ENCODE assay signal across 33 cellular contexts in genomic region chr1:10103193-10103592, GRCh38.
DNase-seq lines count a peak whose midpoint lies in the region; ATAC-seq, FAIRE-seq and TF ChIP-seq lines count a peak whose summit lies in the region.
"Had no signal": no experiment of that assay in that cellular context is flagged by ENCODE, and none has a peak within 500 bp of the region (broad histone marks: within the 10 kb centered on the region; RNA-seq: fewer than 3 reads in every experiment).

No MANE protein-coding gene starts in this region.

- peaks cover 13 to 58% of the 10 kb centered on the region in 2 experiments for H3K36me3 ChIP-seq in HEK293 (ENCODE audit: control insufficient read depth in 2 of 2, insufficient read depth in 1 of 2, low read length in 2 of 2)
- peaks cover 75% of the 10 kb centered on the region for H3K36me3 ChIP-seq in K562 (ENCODE audit: control insufficient read depth, insufficient read depth, low read length)
- peaks cover 73% of the 10 kb centered on the region for H3K36me3 ChIP-seq in upper lobe of right lung

- 93% methylated on average over 5 of the region's 5 CpGs for WGBS in A549 (ENCODE audit: missing lambda C conversion rate)
- 99% methylated on average over 5 of the region's 5 CpGs for WGBS in K562 (ENCODE audit: insufficient coverage, low coverage, missing lambda C conversion rate)

- H3K36me3 Mint-ChIP-seq in activated CD8-positive, alpha-beta memory T cell treated with anti-CD3 and anti-CD28 coated beads, Interleukin-2, amount 10 ng/mL, durations not matched to agents 7 days and 5 days: peaks cover 31% of the 10 kb centered on the region

- H3K4me1 ChIP-seq in A549 (peaks cover 10% of the 10 kb centered on the region), HEK293 (ENCODE audit: control insufficient read depth, insufficient read depth, low read length) (no peaks in the 10 kb centered on the region), K562 (replicated peaks in 1 of 2; ENCODE audit: control insufficient read depth in 2 of 2, insufficient read depth in 2 of 2, low read length in 2 of 2) (no peaks in the 10 kb centered on the region), upper lobe of right lung (no peaks in the 10 kb centered on the region)
- H3K4me1 ChIP-seq: BE2C, BLaER1, Caco-2 had no signal

- H3K27me3 Mint-ChIP-seq in activated CD8-positive, alpha-beta memory T cell treated with anti-CD3 and anti-CD28 coated beads, Interleukin-2, amount 10 ng/mL, durations not matched to agents 7 days and 5 days: no peaks in the 10 kb centered on the region
- H3K27me3 Mint-ChIP-seq: B cell; CD4-positive, alpha-beta memory T cell; CD4-positive, alpha-beta T cell; CD4-positive, CD25-positive, alpha-beta regulatory T cell; CD8-positive, alpha-beta memory T cell had no signal

- CTCF ChIA-PET in A549 (lab: Yijun Ruan, JAX): no interaction called here
- CTCF ChIA-PET in HEK293 (lab: Yijun Ruan, JAX): interaction anchor here (0.6 kb wide), 1 partner anchor 97 kb away, joined by 4 read pairs; no protein-coding TSS in a partner anchor
- CTCF ChIA-PET in K562 (lab: Yijun Ruan, JAX; ENCODE audit: low intra/inter-chr PET ratio): no interaction called here
- CTCF ChIA-PET in activated CD8-positive, alpha-beta memory T cell treated with anti-CD3 and anti-CD28 coated beads, Interleukin-2, amount 10 ng/mL, durations not matched to agents 7 days and 5 days (lab: Charles Lee): no interaction called here

- no peaks in the 10 kb centered on the region for H3K79me2 ChIP-seq in K562 (ENCODE audit: control insufficient read depth, insufficient read depth, low read length)

- DNase-seq in A549 (ENCODE audit: low read depth in 1 of 2, low spot score in 1 of 2) (no peak), K562 (ENCODE audit: extremely low read depth in 1 of 4, low spot score in 3 of 4) (no peak), upper lobe of right lung (no peak)
- DNase-seq in activated CD8-positive, alpha-beta memory T cell treated with anti-CD3 and anti-CD28 coated beads, Interleukin-2, amount 10 ng/mL, durations not matched to agents 7 days and 5 days: no peak
- DNase-seq: 8988T; ACHN; AML-193; BE2C; C1 segment of cervical spinal cord; Caco-2; Calu3; CD4-positive, alpha-beta memory T cell; CD4-positive, alpha-beta T cell; CD4-positive, CD25-positive, alpha-beta regulatory T cell; CD8-positive, alpha-beta memory T cell; CD8-positive, alpha-beta T cell; COR-L47; DMS 273 treated with DMSO at 0.1 percent for 48 hours; DMS153; DMS53; DMS79; DMS79 treated with DMSO at 0.1 percent for 48 hours; DND-41; EL had no signal

- H3K27ac ChIP-seq in A549 (no peak overlapping the region), HEK293 (ENCODE audit: extremely low read depth, low read depth, low read length) (no peak overlapping the region), K562 (ENCODE audit: extremely low read depth, low read depth, low read length) (no peak overlapping the region), upper lobe of right lung (no peak overlapping the region)
- H3K27ac ChIP-seq: 22Rv1; BLaER1; BLaER1 treated with 17β-estradiol and CSF1 and Interleukin-3, amounts not matched to agents 10 nM and 100 nM had no signal

- H3K4me2 ChIP-seq in A549 (no peak overlapping the region), K562 (ENCODE audit: insufficient read depth, low read length) (no peak overlapping the region)
- H3K4me2 ChIP-seq: BLaER1; BLaER1 treated with 17β-estradiol and CSF1 and Interleukin-3, amounts not matched to agents 10 nM and 100 nM had no signal

- no peak overlapping the region for H2AFZ ChIP-seq in K562 (ENCODE audit: low read depth, low read length)

- TF ChIP-seq POLR2A in A549 (IDR thresholded peaks at IDR 0.05; ENCODE audit: low read length): no peak
- no peak for TF ChIP-seq POLR2A in K562 (conservative IDR thresholded peaks at IDR 0.05)

- TF ChIP-seq EP300 in A549 (IDR thresholded peaks at IDR 0.05) (no peak), K562 (IDR thresholded peaks at IDR 0.05; ENCODE audit: low read length) (no peak)

- TF ChIP-seq CTCF in A549 (IDR thresholded peaks at IDR 0.05) (no peak), HEK293 (tag by site-specific recombination; IDR thresholded peaks at IDR 0.05) (no peak), K562 (IDR thresholded peaks at IDR 0.05 in 2 of 3, conservative IDR thresholded peaks at IDR 0.05 in 1 of 3; ENCODE audit: insufficient read depth in 2 of 3, low read depth in 1 of 3, low read length in 3 of 3) (no peak), upper lobe of right lung (IDR thresholded peaks at IDR 0.05) (no peak)

- no peaks in the 10 kb centered on the region for H3K27me3 ChIP-seq in K562 (ENCODE audit: control insufficient read depth in 2 of 2, insufficient read depth in 2 of 2, low read length in 2 of 2)
- no peaks in the 10 kb centered on the region for H3K27me3 ChIP-seq in upper lobe of right lung
- H3K27me3 ChIP-seq: BE2C; BLaER1; BLaER1 treated with 17β-estradiol and CSF1 and Interleukin-3, amounts not matched to agents 10 nM and 100 nM had no signal

- in situ Hi-C loops in K562 (cut with MboI): no loop called here

- no TSS peak for BruUV-seq in K562 (replicated peaks; lab: Mats Ljungman, UMichigan)

- no peak overlapping the region for H3K27ac Mint-ChIP-seq in activated CD8-positive, alpha-beta memory T cell treated with anti-CD3 and anti-CD28 coated beads, Interleukin-2, amount 10 ng/mL, durations not matched to agents 7 days and 5 days
- H3K27ac Mint-ChIP-seq: B cell; CD4-positive, alpha-beta memory T cell; CD4-positive, alpha-beta T cell; CD4-positive, CD25-positive, alpha-beta regulatory T cell; CD8-positive, alpha-beta T cell had no signal

- H3K4me3 Mint-ChIP-seq in activated CD8-positive, alpha-beta memory T cell treated with anti-CD3 and anti-CD28 coated beads, Interleukin-2, amount 10 ng/mL, durations not matched to agents 7 days and 5 days: no peak overlapping the region
- H3K4me3 Mint-ChIP-seq: B cell; CD14-positive monocyte; CD4-positive, alpha-beta memory T cell; CD4-positive, alpha-beta T cell; CD4-positive, CD25-positive, alpha-beta regulatory T cell; CD8-positive, alpha-beta memory T cell; CD8-positive, alpha-beta T cell had no signal

- no peak overlapping the region for H3K9ac ChIP-seq in K562 (ENCODE audit: insufficient read depth in 1 of 2, low read depth in 2 of 2, low read length in 2 of 2)
- H3K9ac ChIP-seq: BLaER1; BLaER1 treated with 17β-estradiol and CSF1 and Interleukin-3, amounts not matched to agents 10 nM and 100 nM had no signal

- no peaks in the 10 kb centered on the region for H3K4me1 Mint-ChIP-seq in activated CD8-positive, alpha-beta memory T cell treated with anti-CD3 and anti-CD28 coated beads, Interleukin-2, amount 10 ng/mL, durations not matched to agents 7 days and 5 days
- H3K4me1 Mint-ChIP-seq: B cell; CD8-positive, alpha-beta memory T cell had no signal

- H3K9me3 ChIP-seq in A549: no peaks in the 10 kb centered on the region
- H3K9me3 ChIP-seq in HEK293 (ENCODE audit: control insufficient read depth, insufficient read depth, low read depth, low read length): no peaks in the 10 kb centered on the region
- H3K9me3 ChIP-seq in K562 (replicated peaks; ENCODE audit: control insufficient read depth, insufficient read depth, low read depth, low read length): no peaks in the 10 kb centered on the region
- H3K9me3 ChIP-seq in upper lobe of right lung: no peaks in the 10 kb centered on the region
- H3K9me3 ChIP-seq: BE2C; BLaER1; BLaER1 treated with 17β-estradiol and CSF1 and Interleukin-3, amounts not matched to agents 10 nM and 100 nM; Caco-2 had no signal

- POLR2A ChIA-PET in A549 (lab: Yijun Ruan, JAX): no interaction called here
- POLR2A ChIA-PET in HEK293 (lab: Yijun Ruan, JAX): no interaction called here
- POLR2A ChIA-PET in K562 (lab: Yijun Ruan, JAX): interaction anchor here (0.6 to 1.0 kb wide), 2 partner anchors 22 to 169 kb away, joined by 3 to 5 read pairs; no protein-coding TSS in a partner anchor

- no peaks in the 10 kb centered on the region for H3K9me3 Mint-ChIP-seq in activated CD8-positive, alpha-beta memory T cell treated with anti-CD3 and anti-CD28 coated beads, Interleukin-2, amount 10 ng/mL, durations not matched to agents 7 days and 5 days (ENCODE audit: low read depth)
- H3K9me3 Mint-ChIP-seq: CD14-positive monocyte; CD4-positive, alpha-beta T cell; CD8-positive, alpha-beta memory T cell; CD8-positive, alpha-beta T cell had no signal

- TF ChIP-seq RAD21 in A549 (conservative IDR thresholded peaks at IDR 0.05 in 1 of 2, IDR thresholded peaks at IDR 0.05 in 1 of 2) (no peak), K562 (CRISPR knock-in tag; conservative IDR thresholded peaks at IDR 0.05 in 1 of 2, IDR thresholded peaks at IDR 0.05 in 1 of 2) (no peak)

- no peak for ATAC-seq in A549
- no peak for ATAC-seq in K562
- ATAC-seq in HG03108 (IDR thresholded peaks at IDR 0.05; ENCODE audit: unreplicated experiment): no peak
- no peak for ATAC-seq in upper lobe of right lung
- no peak for ATAC-seq in activated CD8-positive, alpha-beta memory T cell treated with anti-CD3 and anti-CD28 coated beads, Interleukin-2, amount 10 ng/mL, durations not matched to agents 7 days and 5 days
- ATAC-seq: CD8-positive, alpha-beta T cell had no signal

- no peak for FAIRE-seq in A549 (lab: Jason Lieb, UNC)
- FAIRE-seq in K562 (lab: Jason Lieb, UNC): no peak
- FAIRE-seq: A204.1, D721Med had no signal

- H3K9me1 ChIP-seq in K562 (ENCODE audit: control insufficient read depth, insufficient read depth, low read length): no peaks in the 10 kb centered on the region

- H3K4me3 ChIP-seq in A549 (no peak overlapping the region), HEK293 (ENCODE audit: low read depth, low read length) (no peak overlapping the region), K562 (no peak overlapping the region), upper lobe of right lung (no peak overlapping the region)
- H3K4me3 ChIP-seq: BLaER1; BLaER1 treated with 17β-estradiol and CSF1 and Interleukin-3, amounts not matched to agents 10 nM and 100 nM had no signal

- intact Hi-C loops in K562 (cut with micrococcal nuclease) (no loop called here), upper lobe of right lung (cut with DNase I) (no loop called here)

- H4K20me1 ChIP-seq in K562 (replicated peaks; ENCODE audit: control insufficient read depth, insufficient read depth, low read length): no peaks in the 10 kb centered on the region
- H4K20me1 ChIP-seq: BLaER1 had no signal

TF ChIP-seq in A549, 52 proteins besides CTCF, POLR2A, EP300 and RAD21:
- peak; percentile 82 for TF ChIP-seq ZC3H11A (IDR thresholded peaks at IDR 0.05)
- TF ChIP-seq JUN (IDR thresholded peaks at IDR 0.05): no peak

TF ChIP-seq in HEK293, 187 proteins besides CTCF, POLR2A, EP300 and RAD21 (continues in another document):
- TF ChIP-seq ZFP41 (tag by site-specific recombination; IDR thresholded peaks at IDR 0.05; ENCODE audit: borderline replicate concordance): no peak
